21 cellular contexts compared by ENCODE assay signal in the genomic region with DNA sequence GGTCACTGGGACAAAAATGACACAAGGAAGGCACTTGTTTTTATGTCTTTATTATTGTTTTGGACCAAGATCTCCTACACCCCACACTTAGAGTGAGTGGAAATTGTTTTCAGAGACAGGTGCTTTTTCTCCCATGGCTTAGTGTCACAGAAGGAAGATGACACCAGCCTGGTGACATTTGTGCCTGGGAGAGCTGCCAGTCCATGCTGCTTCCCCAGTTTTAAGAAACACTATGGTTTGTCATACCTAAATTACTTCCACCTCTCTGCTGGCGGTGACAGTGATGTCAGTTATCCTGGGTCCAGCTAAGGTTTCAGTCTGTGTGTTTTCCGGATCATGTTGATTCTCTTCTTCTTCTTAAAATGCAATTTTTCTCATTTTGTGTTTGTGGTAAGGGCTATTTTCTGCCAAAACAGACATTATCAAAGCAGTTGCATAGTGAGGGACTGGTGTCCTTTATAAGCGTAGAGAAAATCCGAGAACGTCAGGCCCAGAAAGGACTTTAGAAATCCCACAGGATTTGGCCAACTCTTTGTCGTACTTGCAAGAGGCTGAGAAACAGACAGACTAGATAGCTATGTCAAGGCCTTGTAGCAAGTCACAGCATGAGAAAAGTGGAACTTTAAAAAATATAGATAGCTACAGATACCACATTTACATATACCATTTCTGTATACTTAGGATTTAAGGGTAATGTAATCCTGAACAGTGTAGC.
"Had no signal": no experiment of that assay in that cellular context is flagged by ENCODE, and none has a peak within 500 bp of the region (broad histone marks: within the 10 kb centered on the region; RNA-seq: fewer than 3 reads in every experiment).

No MANE protein-coding gene starts in this region.

- FAIRE-seq: endothelial cell of umbilical vein, kidney had no signal

- ATAC-seq: gastroesophageal sphincter; left ventricle myocardium superior; stimulated activated effector memory CD8-positive, alpha-beta T cell treated with anti-CD3 and anti-CD28 coated beads, Interleukin-12 subunit alpha, Interleukin-12 subunit beta, amount 100 ng/mL, for 72 hours; stimulated activated naive CD8-positive, alpha-beta T cell treated with anti-CD3 and anti-CD28 coated beads, Interleukin-15, Interleukin-2, amounts not matched to agents 100 U/mL and 50 U/mL, for 24 hours had no signal

- H3K27me3 ChIP-seq: gastroesophageal sphincter, tibial nerve had no signal

- H3K36me3 ChIP-seq: gastroesophageal sphincter, tibial nerve had no signal

- H3K4me1 ChIP-seq: gastroesophageal sphincter, tibial nerve had no signal

- DNase-seq: effector CD4-positive, alpha-beta T cell; endodermal cell; erythroblast; glutamatergic neuron; immature natural killer cell; kidney; left cardiac atrium; left ventricle myocardium superior; mesenchymal stem cell; midbrain; naive B cell; stimulated activated CD4-positive, alpha-beta T cell treated with anti-CD3 and anti-CD28 coated beads, Interleukin-4, amount 100 ng/mL, for 1 hour; stimulated activated CD8-positive, alpha-beta memory T cell treated with anti-CD3 and anti-CD28 coated beads, Interleukin-4, amount 100 ng/mL, for 48 hours; stimulated activated naive CD8-positive, alpha-beta T cell treated with anti-CD3 and anti-CD28 coated beads, Interleukin-15, Interleukin-2, amounts not matched to agents 100 U/mL and 50 U/mL, for 24 hours had no signal

- H3K9me3 ChIP-seq: gastroesophageal sphincter, tibial nerve had no signal

- H3K27ac ChIP-seq: coronary artery, gastroesophageal sphincter, tibial nerve had no signal

- H3K4me3 ChIP-seq: coronary artery, gastroesophageal sphincter, lung, smooth muscle cell, tibial nerve had no signal

- H3K4me2 ChIP-seq: smooth muscle cell had no signal
